Comparison of ENCODE assay signal across 15 cellular contexts in the genomic region with DNA sequence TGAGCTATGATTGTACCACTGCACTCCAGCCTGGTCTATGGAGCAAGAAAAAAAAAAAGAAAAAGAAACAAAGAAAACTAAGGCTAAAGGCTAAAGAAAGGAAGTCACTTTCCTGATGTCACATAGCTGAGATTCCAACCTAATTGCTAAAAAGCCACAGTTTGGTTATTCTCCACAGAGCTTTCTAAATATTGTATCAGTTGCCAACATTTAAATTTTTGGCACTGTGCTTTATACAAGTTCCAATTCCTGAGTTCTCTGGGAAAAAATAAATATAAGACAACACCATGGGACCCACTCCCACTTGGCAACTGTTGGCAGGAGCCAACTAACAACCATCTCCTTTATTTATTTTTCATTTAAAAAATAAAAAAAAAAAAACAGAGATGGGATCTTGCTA. TPM values are rescaled to one million over a fixed set of nuclear protein-coding genes. Genes with fewer than 3 reads are reported as not detected.
A peak's percentile ranks its signal among the peaks of the same experiment; 100 is the strongest.
DNase-seq lines count a peak whose midpoint lies in the region; ATAC-seq and TF ChIP-seq lines count a peak whose summit lies in the region.
"Had no signal": no experiment of that assay in that cellular context is flagged by ENCODE, and none has a peak within 500 bp of the region (broad histone marks: within the 10 kb centered on the region; RNA-seq: fewer than 3 reads in every experiment).

No MANE protein-coding gene starts in this region.

- H3K9me3 Mint-ChIP-seq in CD4-positive, alpha-beta T cell = no peaks in the 10 kb centered on the region
- H3K9me3 Mint-ChIP-seq: central memory CD8-positive, alpha-beta T cell had no signal

- H3K4me3 Mint-ChIP-seq in CD4-positive, alpha-beta T cell = no peak overlapping the region
- H3K4me3 Mint-ChIP-seq: central memory CD8-positive, alpha-beta T cell had no signal

- peaks cover 26% of the 10 kb centered on the region for H3K36me3 Mint-ChIP-seq in CD4-positive, alpha-beta T cell (ENCODE audit: low read depth)

- H3K27me3 ChIP-seq in CD4-positive, alpha-beta T cell (ENCODE audit: control insufficient read depth, insufficient read depth, low read length) = no peaks in the 10 kb centered on the region
- H3K27me3 ChIP-seq in MG63 (no peaks in the 10 kb centered on the region), suprapubic skin (no peaks in the 10 kb centered on the region), esophagus squamous epithelium (no peaks in the 10 kb centered on the region)

- CTCF ChIA-PET in CD4-positive, alpha-beta T cell (lab: Charles Lee) = interaction anchor here (0.8 to 1.4 kb wide), 2 partner anchors 13 to 27 kb away, joined by 3 read pairs; no protein-coding TSS in a partner anchor

- POLR2A ChIA-PET in CD4-positive, alpha-beta T cell (lab: Charles Lee) = interaction anchor here (0.8 to 4.6 kb wide), 2 partner anchors 12 to 28 kb away, joined by 3 to 54 read pairs; a partner anchor contains a TSS

- TF ChIP-seq POLR2A in suprapubic skin (IDR thresholded peaks at IDR 0.05) (no peak), esophagus squamous epithelium (IDR thresholded peaks at IDR 0.05) (no peak)

- no peak for TF ChIP-seq CTCF in CD4-positive, alpha-beta T cell (IDR thresholded peaks at IDR 0.05)
- TF ChIP-seq CTCF in retinal pigment epithelial cell (conservative IDR thresholded peaks at IDR 0.05; ENCODE audit: low read depth, low read length) (no peak), suprapubic skin (IDR thresholded peaks at IDR 0.05) (no peak), esophagus squamous epithelium (IDR thresholded peaks at IDR 0.05) (no peak)

- H3K27ac ChIP-seq in CD4-positive, alpha-beta T cell (ENCODE audit: low read depth, low read length) = no peak overlapping the region
- no peak overlapping the region for H3K27ac ChIP-seq in suprapubic skin
- H3K27ac ChIP-seq in esophagus squamous epithelium = peak overlapping the region in 2 of 4 donors; percentile 90 to 92
- H3K27ac ChIP-seq: HL-60 had no signal

- no peak for DNase-seq in CD4-positive, alpha-beta T cell
- peak; percentile 62 for DNase-seq in MG63
- peak; percentile 93 for DNase-seq in fibroblast of gingiva (ENCODE audit: low read depth)
- peak; percentile 39 for DNase-seq in retinal pigment epithelial cell (ENCODE audit: low read depth)
- no peak for DNase-seq in suprapubic skin (ENCODE audit: low spot score in 2 of 2)
- no peak for DNase-seq in esophagus squamous epithelium (lab: John Stamatoyannopoulos, UW)
- DNase-seq in stimulated activated CD4-positive, alpha-beta T cell treated with anti-CD3 and anti-CD28 coated beads, Interleukin-2, amount 100 ng/mL, for 48 hours = no peak
- DNase-seq: Caco-2, NCI-H1417 treated with DMSO at 0.1 percent for 48 hours, NCI-H526 treated with DMSO at 0.1 percent for 48 hours, SHP77 had no signal

- intact Hi-C loops in CD4-positive, alpha-beta T cell (cut with DNase I, micrococcal nuclease) = no loop called here
- intact Hi-C loops in esophagus squamous epithelium (cut with DNase I) = no loop called here

- no peak for TF ChIP-seq EP300 in suprapubic skin (IDR thresholded peaks at IDR 0.05)

- H3K4me3 ChIP-seq in MG63 (no peak overlapping the region), retinal pigment epithelial cell (ENCODE audit: low read length) (no peak overlapping the region), suprapubic skin (no peak overlapping the region), esophagus squamous epithelium (no peak overlapping the region)
- H3K4me3 ChIP-seq: lung had no signal

- ATAC-seq in CD4-positive, alpha-beta T cell (ENCODE audit: poor library complexity) = no peak
- no peak for ATAC-seq in activated CD4-positive, CD25-positive, alpha-beta regulatory T cell treated with anti-CD3 and anti-CD28 coated beads, Interleukin-2, amount 50 U/mL, for 24 hours

- H3K4me1 ChIP-seq in suprapubic skin = peaks cover 16% of the 10 kb centered on the region
- H3K4me1 ChIP-seq in esophagus squamous epithelium = peaks cover 0 to 47% (median 10%) of the 10 kb centered on the region in 3 donors

- peaks cover 26% of the 10 kb centered on the region for H3K4me1 Mint-ChIP-seq in CD4-positive, alpha-beta T cell (ENCODE audit: low read depth)

- peak overlapping the region; percentile 92 for H3K27ac Mint-ChIP-seq in CD4-positive, alpha-beta T cell

- H3K9me3 ChIP-seq in CD4-positive, alpha-beta T cell (ENCODE audit: control insufficient read depth, low read length) = no peaks in the 10 kb centered on the region
- no peaks in the 10 kb centered on the region for H3K9me3 ChIP-seq in MG63
- no peaks in the 10 kb centered on the region for H3K9me3 ChIP-seq in suprapubic skin
- H3K9me3 ChIP-seq in esophagus squamous epithelium = no peaks in the 10 kb centered on the region
- H3K9me3 ChIP-seq: Caco-2 had no signal

- H3K36me3 ChIP-seq in MG63 (peaks cover 10% of the 10 kb centered on the region), suprapubic skin (peaks cover 13% of the 10 kb centered on the region), esophagus squamous epithelium (peaks cover 0 to 57% (median 0%) of the 10 kb centered on the region in 3 donors)

- no peaks in the 10 kb centered on the region for H3K27me3 Mint-ChIP-seq in CD4-positive, alpha-beta T cell
- H3K27me3 Mint-ChIP-seq: central memory CD8-positive, alpha-beta T cell had no signal

RNA-seq across cellular contexts. Expression of a gene that starts 11.2 kb away (rescaled TPM):
- total RNA-seq in CD4-positive, alpha-beta T cell = 10 to 100 TPM; 35.6 to 37.3 TPM
- not detected in 2 replicates for total RNA-seq in MG63 (2014; rRNA removed; shearing (Covaris generic); ENCODE audit: low replicate concordance)
- total RNA-seq in suprapubic skin (100 to 1,000 TPM; 185 to 612 (median 483) TPM), esophagus squamous epithelium (100 to 1,000 TPM; 312 to 823 (median 569) TPM)

RNA-seq across cellular contexts. Expression of a gene that starts 27.9 kb away (rescaled TPM):
- total RNA-seq in CD4-positive, alpha-beta T cell = 10 to 100 TPM; 75.1 to 77.4 TPM
- total RNA-seq in MG63 (2014; rRNA removed; shearing (Covaris generic); ENCODE audit: low replicate concordance) = 3.5 and 10.5 TPM in 2 replicates
- 100 to 1,000 TPM in 1 of 4 donors, 10 to 100 TPM in 3; 63.2 to 110 (median 72.2) TPM for total RNA-seq in suprapubic skin
- total RNA-seq in esophagus squamous epithelium = 10 to 100 TPM; 45.3 to 92.8 (median 61.9) TPM

RNA-seq across cellular contexts. Expression of a gene that starts 50.4 kb away (rescaled TPM):
- total RNA-seq in CD4-positive, alpha-beta T cell = 10 to 100 TPM; 20.2 to 21.7 TPM
- 76.7 and 101 TPM in 2 replicates for total RNA-seq in MG63 (2014; rRNA removed; shearing (Covaris generic); ENCODE audit: low replicate concordance)
- total RNA-seq in suprapubic skin (10 to 100 TPM; 44.3 to 76.0 (median 57.8) TPM), esophagus squamous epithelium (100 to 1,000 TPM in 2 of 4 donors, 10 to 100 TPM in 2; 66.6 to 126 (median 98.5) TPM)

RNA-seq across cellular contexts. Expression of a gene that starts 56.4 kb away (rescaled TPM):
- 1 to 10 TPM; 2.6 to 2.7 TPM for total RNA-seq in CD4-positive, alpha-beta T cell
- not detected in 2 replicates for total RNA-seq in MG63 (2014; rRNA removed; shearing (Covaris generic); ENCODE audit: low replicate concordance)
- total RNA-seq in suprapubic skin (1 to 10 TPM in 2 of 4 donors, under 1 TPM in 2; 0.52 to 2.4 (median 0.92) TPM), esophagus squamous epithelium (not detected)

Comparison
In these comparisons a context has a peak if more than half of its experiments do, and no peak if none do; other contexts are left out.
1. DNase-seq: peak in MG63 (single experiment), fibroblast of gingiva (single experiment) and retinal pigment epithelial cell (single experiment); none in CD4-positive, alpha-beta T cell (0 of 10), suprapubic skin (0 of 2), esophagus squamous epithelium (single experiment) and stimulated activated CD4-positive, alpha-beta T cell treated with anti-CD3 and anti-CD28 coated beads, Interleukin-2, amount 100 ng/mL, for 48 hours (0 of 2).
2. RNA of a gene that starts 11.2 kb away (total RNA-seq): 312 to 823 TPM in esophagus squamous epithelium, 185 to 612 TPM in suprapubic skin and 35.6 to 37.3 TPM in CD4-positive, alpha-beta T cell; not detected in MG63; every median in the first group is over 10 times any median in the second.